10 cellular contexts compared by ENCODE assay signal in the genomic region with DNA sequence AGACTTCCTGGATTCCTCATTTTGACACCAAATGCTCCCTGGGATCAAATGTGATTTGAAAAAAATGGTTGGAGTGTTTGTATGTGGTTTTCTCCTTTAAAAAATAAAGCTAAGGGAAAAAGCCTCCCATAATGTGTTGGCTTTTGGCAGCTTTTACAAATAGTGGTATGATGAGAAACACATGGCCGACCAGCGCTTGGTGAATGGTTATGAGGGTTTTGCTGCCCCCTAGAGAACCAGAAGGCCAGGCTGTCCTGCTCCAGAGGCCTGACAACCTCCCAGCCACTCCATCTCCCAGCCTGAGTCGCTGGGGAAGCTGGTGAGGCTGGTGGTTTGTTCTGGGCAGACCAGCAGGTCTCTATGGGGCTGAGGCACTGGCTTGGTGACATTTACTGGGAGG.
DNase-seq lines count a peak whose midpoint lies in the region; ATAC-seq and TF ChIP-seq lines count a peak whose summit lies in the region.
"Had no signal": no experiment of that assay in that cellular context is flagged by ENCODE, and none has a peak within 500 bp of the region (broad histone marks: within the 10 kb centered on the region; RNA-seq: fewer than 3 reads in every experiment).

No MANE protein-coding gene starts in this region.

- H3K27me3 ChIP-seq in right atrium auricular region: no peaks in the 10 kb centered on the region
- no peaks in the 10 kb centered on the region for H3K27me3 ChIP-seq in adipocyte (replicated peaks; ENCODE audit: control insufficient read depth, insufficient read depth, low read length)
- no peaks in the 10 kb centered on the region for H3K27me3 ChIP-seq in aorta (ENCODE audit: control insufficient read depth in 1 of 2, insufficient read depth in 2 of 2, low read length in 1 of 2)

- H3K9ac ChIP-seq in adipocyte (ENCODE audit: low read length): no peak overlapping the region

- peaks cover 31% of the 10 kb centered on the region for H3K36me3 ChIP-seq in right atrium auricular region
- no peaks in the 10 kb centered on the region for H3K36me3 ChIP-seq in adipocyte (ENCODE audit: control insufficient read depth, insufficient read depth, low read length, severe bottlenecking)
- no peaks in the 10 kb centered on the region for H3K36me3 ChIP-seq in aorta (ENCODE audit: control insufficient read depth in 1 of 2, insufficient read depth in 2 of 2, low read length in 1 of 2)

- ATAC-seq in Right ventricle myocardium inferior (peak; percentile 84), aorta (ENCODE audit: low FRiP score) (peak; percentile 73), GM21786 (IDR thresholded peaks at IDR 0.05; ENCODE audit: unreplicated experiment) (no peak), HG03039 (IDR thresholded peaks at IDR 0.05; ENCODE audit: unreplicated experiment) (no peak)

- 14 to 20% methylated on average over 3 of the region's 3 CpGs for WGBS in aorta, 2 donors

- H3K4me1 ChIP-seq in right atrium auricular region (peaks cover 0 to 38% of the 10 kb centered on the region in 2 donors), adipocyte (ENCODE audit: control insufficient read depth, insufficient read depth, low read length) (peaks cover 10% of the 10 kb centered on the region), aorta (ENCODE audit: control insufficient read depth in 1 of 2, insufficient read depth in 2 of 2, low read length in 2 of 2) (no peaks in the 10 kb centered on the region)

- peak in 1 of 2 donors; percentile 46 for TF ChIP-seq CTCF in right atrium auricular region (IDR thresholded peaks at IDR 0.05)

- intact Hi-C loops in Right ventricle myocardium inferior (cut with DNase I) (loop anchor here (5.0 kb wide), 1 partner anchor 66 kb away; no protein-coding TSS in a partner anchor), aorta (cut with DNase I) (no loop called here)

- H3K4me3 ChIP-seq in right atrium auricular region: no peak overlapping the region
- no peak overlapping the region for H3K4me3 ChIP-seq in adipocyte (ENCODE audit: low read length)
- H3K4me3 ChIP-seq in aorta (ENCODE audit: low read length in 2 of 2): no peak overlapping the region

- H3K27ac ChIP-seq in right atrium auricular region: peak overlapping the region in 1 of 2 donors; percentile 12
- H3K27ac ChIP-seq in aorta (ENCODE audit: low read depth in 1 of 2, low read length in 2 of 2): no peak overlapping the region

- H3K9me3 ChIP-seq in right atrium auricular region (no peaks in the 10 kb centered on the region), adipocyte (ENCODE audit: control insufficient read depth, low read length) (no peaks in the 10 kb centered on the region), aorta (ENCODE audit: control insufficient read depth, low read length) (no peaks in the 10 kb centered on the region)

- no peak for DNase-seq in Right ventricle myocardium inferior (ENCODE audit: missing footprints)
- DNase-seq in right atrium auricular region (ENCODE audit: low spot score): no peak
- DNase-seq in adipocyte (ENCODE audit: low read depth): peak; percentile 84
- DNase-seq in iris pigment epithelial cell (ENCODE audit: low read depth): peak; percentile 63
- DNase-seq in aorta: no peak
- no peak for DNase-seq in NCI-H1417 treated with DMSO at 0.1 percent for 48 hours (lab: John Stamatoyannopoulos, UW)
- DNase-seq: NCI-H1092, T1000 had no signal

Comparison
In these comparisons a context has a peak if more than half of its experiments do, and no peak if none do; other contexts are left out.
1. ATAC-seq: peak in Right ventricle myocardium inferior (single experiment) and aorta (single experiment); none in GM21786 (single experiment) and HG03039 (single experiment).
2. DNase-seq: peak in adipocyte (single experiment) and iris pigment epithelial cell (single experiment); none in Right ventricle myocardium inferior (single experiment), right atrium auricular region (single experiment), aorta (0 of 2) and NCI-H1417 treated with DMSO at 0.1 percent for 48 hours (single experiment).